Comparison of ENCODE assay signal across 1 cellular context in the genomic region with DNA sequence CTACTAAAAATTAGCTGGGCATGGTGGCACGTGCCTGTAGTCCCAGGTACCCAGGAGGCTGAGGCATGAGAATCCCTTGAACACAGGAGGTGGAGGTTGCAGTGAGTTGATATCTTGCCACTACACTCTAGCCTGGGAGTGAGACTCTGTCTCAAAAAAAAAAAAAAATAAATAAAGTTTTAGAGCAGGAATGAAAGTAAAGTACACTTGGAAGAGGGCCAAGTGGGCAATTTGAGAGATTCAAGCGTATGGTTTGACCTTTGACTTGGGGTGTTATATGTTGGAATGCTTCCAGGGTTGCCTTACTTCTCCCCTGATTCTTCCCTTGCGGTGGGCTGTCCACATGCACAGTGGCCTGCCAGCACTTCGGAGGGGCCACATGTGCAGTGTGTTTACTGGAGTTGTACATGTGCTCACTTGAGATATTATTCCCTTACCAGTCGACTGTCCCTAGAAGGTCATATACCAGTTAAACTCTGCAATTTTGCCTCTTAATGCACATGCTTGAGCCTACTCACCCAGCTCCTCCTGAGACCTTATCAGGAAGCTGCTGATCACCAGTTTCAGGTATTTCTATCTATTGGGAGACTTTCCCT.
TF ChIP-seq lines count a peak whose summit lies in the region.

No MANE protein-coding gene starts in this region.

TF ChIP-seq in HepG2, 621 proteins besides CTCF, POLR2A, EP300 and RAD21:
- peak; percentile 52; the same call in 1 of the 2 replicates for TF ChIP-seq MNT (IDR thresholded peaks at IDR 0.05)
- TF ChIP-seq ZNF362 (CRISPR knock-in tag; IDR thresholded peaks at IDR 0.05; ENCODE audit: borderline replicate concordance): peak; percentile 20; the same call in 1 of the 2 replicates
- TF ChIP-seq, protein P1, sequence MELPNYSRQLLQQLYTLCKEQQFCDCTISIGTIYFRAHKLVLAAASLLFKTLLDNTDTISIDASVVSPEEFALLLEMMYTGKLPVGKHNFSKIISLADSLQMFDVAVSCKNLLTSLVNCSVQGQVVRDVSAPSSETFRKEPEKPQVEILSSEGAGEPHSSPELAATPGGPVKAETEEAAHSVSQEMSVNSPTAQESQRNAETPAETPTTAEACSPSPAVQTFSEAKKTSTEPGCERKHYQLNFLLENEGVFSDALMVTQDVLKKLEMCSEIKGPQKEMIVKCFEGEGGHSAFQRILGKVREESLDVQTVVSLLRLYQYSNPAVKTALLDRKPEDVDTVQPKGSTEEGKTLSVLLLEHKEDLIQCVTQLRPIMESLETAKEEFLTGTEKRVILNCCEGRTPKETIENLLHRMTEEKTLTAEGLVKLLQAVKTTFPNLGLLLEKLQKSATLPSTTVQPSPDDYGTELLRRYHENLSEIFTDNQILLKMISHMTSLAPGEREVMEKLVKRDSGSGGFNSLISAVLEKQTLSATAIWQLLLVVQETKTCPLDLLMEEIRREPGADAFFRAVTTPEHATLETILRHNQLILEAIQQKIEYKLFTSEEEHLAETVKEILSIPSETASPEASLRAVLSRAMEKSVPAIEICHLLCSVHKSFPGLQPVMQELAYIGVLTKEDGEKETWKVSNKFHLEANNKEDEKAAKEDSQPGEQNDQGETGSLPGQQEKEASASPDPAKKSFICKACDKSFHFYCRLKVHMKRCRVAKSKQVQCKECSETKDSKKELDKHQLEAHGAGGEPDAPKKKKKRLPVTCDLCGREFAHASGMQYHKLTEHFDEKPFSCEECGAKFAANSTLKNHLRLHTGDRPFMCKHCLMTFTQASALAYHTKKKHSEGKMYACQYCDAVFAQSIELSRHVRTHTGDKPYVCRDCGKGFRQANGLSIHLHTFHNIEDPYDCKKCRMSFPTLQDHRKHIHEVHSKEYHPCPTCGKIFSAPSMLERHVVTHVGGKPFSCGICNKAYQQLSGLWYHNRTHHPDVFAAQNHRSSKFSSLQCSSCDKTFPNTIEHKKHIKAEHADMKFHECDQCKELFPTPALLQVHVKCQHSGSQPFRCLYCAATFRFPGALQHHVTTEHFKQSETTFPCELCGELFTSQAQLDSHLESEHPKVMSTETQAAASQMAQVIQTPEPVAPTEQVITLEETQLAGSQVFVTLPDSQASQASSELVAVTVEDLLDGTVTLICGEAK (IDR thresholded peaks at IDR 0.05): no peak
- TF ChIP-seq, protein P1 (CRISPR knock-in tag; IDR thresholded peaks at IDR 0.05): peak; percentile 62; the same call in 1 of the 2 replicates
- no peak for TF ChIP-seq ZNF235 (CRISPR knock-in tag; IDR thresholded peaks at IDR 0.05; ENCODE audit: borderline replicate concordance)
- TF ChIP-seq ZNF616 (CRISPR knock-in tag; IDR thresholded peaks at IDR 0.05; ENCODE audit: low read depth): no peak
- TF ChIP-seq SALL1 (CRISPR knock-in tag; IDR thresholded peaks at IDR 0.05): 0 out of 2 replicates have a peak, but pooled peaks have one; percentile 14
- TF ChIP-seq, protein P2, sequence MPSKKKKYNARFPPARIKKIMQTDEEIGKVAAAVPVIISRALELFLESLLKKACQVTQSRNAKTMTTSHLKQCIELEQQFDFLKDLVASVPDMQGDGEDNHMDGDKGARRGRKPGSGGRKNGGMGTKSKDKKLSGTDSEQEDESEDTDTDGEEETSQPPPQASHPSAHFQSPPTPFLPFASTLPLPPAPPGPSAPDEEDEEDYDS (CRISPR knock-in tag; IDR thresholded peaks at IDR 0.05): no peak
TF ChIP-seq in HepG2: peak in this region for 4.
